14 cellular contexts compared by ENCODE assay signal in genomic region chr12:51077930-51078329, GRCh38. TPM values are rescaled to one million over a fixed set of nuclear protein-coding genes. Genes with fewer than 3 reads are reported as not detected.
DNase-seq lines count a peak whose midpoint lies in the region; ATAC-seq, FAIRE-seq and TF ChIP-seq lines count a peak whose summit lies in the region.
"Had no signal": no experiment of that assay in that cellular context is flagged by ENCODE, and none has a peak within 500 bp of the region (broad histone marks: within the 10 kb centered on the region; RNA-seq: fewer than 3 reads in every experiment).

No MANE protein-coding gene starts in this region.

- H3K4me3 ChIP-seq in heart left ventricle, result peak overlapping the region in 1 of 12 donors; percentile 3
- no peak overlapping the region for H3K4me3 ChIP-seq in HepG2 (replicated peaks in 1 of 3; ENCODE audit: insufficient read depth in 1 of 3, low read depth in 2 of 3, low read length in 3 of 3)
- H3K4me3 ChIP-seq: spleen, uterus had no signal

- BruUV-seq in HepG2 (replicated peaks; lab: Mats Ljungman, UMichigan), result no TSS peak

- peaks cover 10% of the 10 kb centered on the region for H3K36me3 Mint-ChIP-seq in neural crest cell (ENCODE audit: low read depth)
- peaks cover 41% of the 10 kb centered on the region for H3K36me3 Mint-ChIP-seq in activated T-helper 2 cell treated with anti-CD3 and anti-CD28 coated beads, Interferon-gamma antibody, Interleukin-2, Interleukin-4, amounts not matched to agents 10 μg/mL and 5 μg/mL and 100 μg/mL, durations not matched to agents 14 hours and 24 hours and 36 hours (ENCODE audit: low read depth)

- no peaks in the 10 kb centered on the region for H3K27me3 Mint-ChIP-seq in neural crest cell (ENCODE audit: low read depth)
- no peaks in the 10 kb centered on the region for H3K27me3 Mint-ChIP-seq in activated T-helper 2 cell treated with anti-CD3 and anti-CD28 coated beads, Interferon-gamma antibody, Interleukin-2, Interleukin-4, amounts not matched to agents 10 μg/mL and 5 μg/mL and 100 μg/mL, durations not matched to agents 14 hours and 24 hours and 36 hours (ENCODE audit: low read depth)

- peaks cover 15% of the 10 kb centered on the region for H3K79me2 ChIP-seq in HepG2 (ENCODE audit: insufficient read depth, low read length)

- H3K27ac Mint-ChIP-seq in neural crest cell (ENCODE audit: unreplicated experiment), result no peak overlapping the region
- no peak overlapping the region for H3K27ac Mint-ChIP-seq in activated T-helper 2 cell treated with anti-CD3 and anti-CD28 coated beads, Interferon-gamma antibody, Interleukin-2, Interleukin-4, amounts not matched to agents 10 μg/mL and 5 μg/mL and 100 μg/mL, durations not matched to agents 14 hours and 24 hours and 36 hours

- CTCF ChIA-PET in HepG2 (lab: Yijun Ruan, JAX; ENCODE audit: low intra/inter-chr PET ratio, low total read pairs), result no interaction called here

- no peak for TF ChIP-seq CTCF in heart left ventricle (IDR thresholded peaks at IDR 0.05)
- TF ChIP-seq CTCF in neural crest cell (conservative IDR thresholded peaks at IDR 0.05), result no peak
- no peak for TF ChIP-seq CTCF in HepG2 (CRISPR knock-in tag; IDR thresholded peaks at IDR 0.05)

- H3K4me2 ChIP-seq in HepG2 (ENCODE audit: low read depth, low read length), result no peak overlapping the region

- no peaks in the 10 kb centered on the region for H4K20me1 ChIP-seq in HepG2 (ENCODE audit: insufficient read depth, low read length)

- H3K9ac ChIP-seq in HepG2 (ENCODE audit: insufficient read depth, low read depth, low read length), result no peak overlapping the region

- 30 to 38% (median 33%) methylated on average over 5 of the region's 5 CpGs for WGBS in heart left ventricle, 4 donors
- WGBS in HepG2 (ENCODE audit: low lambda C conversion rate), result 77% methylated on average over 5 of the region's 5 CpGs

- H3K27ac ChIP-seq in angular gyrus (ENCODE audit: low read depth, low read length) (peak overlapping the region; percentile 27), heart left ventricle (peak overlapping the region in 10 of 12 donors; percentile 0 to 81 (median 46)), HepG2 (ENCODE audit: extremely low read length, insufficient read depth, low read length) (no peak overlapping the region)
- H3K27ac ChIP-seq: spleen, uterus, WERI-Rb-1 had no signal

- H3K36me3 ChIP-seq in heart left ventricle (peaks cover 0 to 25% (median 15%) of the 10 kb centered on the region in 9 donors), HepG2 (replicated peaks in 1 of 2; ENCODE audit: control insufficient read depth in 1 of 2, insufficient read depth in 2 of 2, low read length in 2 of 2) (peaks cover 3 to 4% of the 10 kb centered on the region in 2 experiments; a peak in 3 of 5 replicates)
- H3K36me3 ChIP-seq: uterus had no signal

- ATAC-seq in heart left ventricle (peak; percentile 87 to 94 (median 92)), HepG2 (no peak)

- peak; percentile 77 for DNase-seq in Ammon's horn (ENCODE audit: low spot score)
- peak in 4 of 5 donors; percentile 34 to 51 (median 39) for DNase-seq in heart left ventricle
- no peak for DNase-seq in neural crest cell (ENCODE audit: low read depth, low spot score)
- DNase-seq in HepG2 (ENCODE audit: low spot score), result no peak
- DNase-seq in SIG-M5 (lab: John Stamatoyannopoulos, UW), result no peak
- no peak for DNase-seq in NCI-H446 treated with DMSO at 0.1 percent for 48 hours (lab: John Stamatoyannopoulos, UW)
- DNase-seq in activated T-helper 2 cell treated with anti-CD3 and anti-CD28 coated beads, Interferon-gamma antibody, Interleukin-2, Interleukin-4, amounts not matched to agents 10 μg/mL and 5 μg/mL and 100 μg/mL, durations not matched to agents 14 hours and 24 hours and 36 hours (ENCODE audit: low spot score), result no peak
- DNase-seq: cerebellar nuclear complex, NCI-H1105 treated with DMSO at 0.1 percent for 48 hours, NCI-H524 treated with DMSO at 0.1 percent for 48 hours, spleen, uterus, WERI-Rb-1 had no signal

- no peaks in the 10 kb centered on the region for H3K9me3 ChIP-seq in heart left ventricle
- no peaks in the 10 kb centered on the region for H3K9me3 ChIP-seq in HepG2 (ENCODE audit: low read length)
- H3K9me3 ChIP-seq: spleen, uterus had no signal

- no peak overlapping the region for H2AFZ ChIP-seq in HepG2 (ENCODE audit: low read length)

- intact Hi-C loops in heart left ventricle (cut with DNase I), result no loop called here
- intact Hi-C loops in HepG2 (cut with micrococcal nuclease; ENCODE audit: unreplicated experiment), result no loop called here
- intact Hi-C loops in activated T-helper 2 cell treated with anti-CD3 and anti-CD28 coated beads, Interferon-gamma antibody, Interleukin-2, Interleukin-4, amounts not matched to agents 10 μg/mL and 5 μg/mL and 100 μg/mL, durations not matched to agents 14 hours and 24 hours and 36 hours (cut with micrococcal nuclease), result no loop called here

- POLR2A ChIA-PET in HepG2 (lab: Yijun Ruan, JAX), result no interaction called here

- H3K4me1 ChIP-seq in heart left ventricle, result peaks cover 0 to 59% (median 47%) of the 10 kb centered on the region in 12 donors
- H3K4me1 ChIP-seq in HepG2 (ENCODE audit: insufficient read depth, low read length), result peaks cover 21% of the 10 kb centered on the region

- H3K4me3 Mint-ChIP-seq in neural crest cell, result peak overlapping the region; percentile 33
- H3K4me3 Mint-ChIP-seq in activated T-helper 2 cell treated with anti-CD3 and anti-CD28 coated beads, Interferon-gamma antibody, Interleukin-2, Interleukin-4, amounts not matched to agents 10 μg/mL and 5 μg/mL and 100 μg/mL, durations not matched to agents 14 hours and 24 hours and 36 hours (ENCODE audit: low read depth), result no peak overlapping the region

- H3K4me1 Mint-ChIP-seq in neural crest cell, result peaks cover 45% of the 10 kb centered on the region
- peaks cover 45% of the 10 kb centered on the region for H3K4me1 Mint-ChIP-seq in activated T-helper 2 cell treated with anti-CD3 and anti-CD28 coated beads, Interferon-gamma antibody, Interleukin-2, Interleukin-4, amounts not matched to agents 10 μg/mL and 5 μg/mL and 100 μg/mL, durations not matched to agents 14 hours and 24 hours and 36 hours (ENCODE audit: low read depth)

- no peak for TF ChIP-seq RAD21 in HepG2 (CRISPR knock-in tag; IDR thresholded peaks at IDR 0.05)

- H3K27me3 ChIP-seq in heart left ventricle (no peaks in the 10 kb centered on the region), HepG2 (ENCODE audit: control insufficient read depth in 1 of 2, insufficient read depth in 2 of 2, low read length in 2 of 2) (no peaks in the 10 kb centered on the region; a peak in 1 of 5 replicates)
- H3K27me3 ChIP-seq: spleen, uterus had no signal

- in situ Hi-C loops in HepG2 (cut with HindIII; ENCODE audit: extremely low pct_ligation_motif_present, low pct_unique_long_range_greater_than_20kb), result no loop called here

- TF ChIP-seq EP300 in HepG2 (IDR thresholded peaks at IDR 0.05; ENCODE audit: low read depth in 2 of 2, low read length in 2 of 2), result no peak
- TF ChIP-seq EP300 in HepG2 (CRISPR knock-in tag; IDR thresholded peaks at IDR 0.05; ENCODE audit: borderline replicate concordance), result no peak

- TF ChIP-seq POLR2A in heart left ventricle (IDR thresholded peaks at IDR 0.05) (no peak), HepG2 (IDR thresholded peaks at IDR 0.05; ENCODE audit: insufficient read depth in 1 of 2, low read depth in 2 of 2, low read length in 2 of 2) (no peak)

- no peaks in the 10 kb centered on the region for H3K9me3 Mint-ChIP-seq in neural crest cell
- H3K9me3 Mint-ChIP-seq in activated T-helper 2 cell treated with anti-CD3 and anti-CD28 coated beads, Interferon-gamma antibody, Interleukin-2, Interleukin-4, amounts not matched to agents 10 μg/mL and 5 μg/mL and 100 μg/mL, durations not matched to agents 14 hours and 24 hours and 36 hours, result no peaks in the 10 kb centered on the region

- no peak for FAIRE-seq in HepG2 (lab: Jason Lieb, UNC)

RNA-seq across cellular contexts. Expression of gene CSRNP2, which starts 5.5 kb away (rescaled TPM):
- 10 to 100 TPM; 12.8 to 25.7 (median 18.5) TPM for total RNA-seq in heart left ventricle
- 10 to 100 TPM; 10.0 to 16.5 TPM for polyA plus RNA-seq in heart left ventricle
- total RNA-seq in neural crest cell, result 54.4 and 55.2 TPM in 2 replicates
- total RNA-seq in HepG2 (2016; rRNA removed; fragmentation: Illumina TruSeq; extraction: Trizol), result 4.8 and 5.4 TPM in 2 replicates
- total RNA-seq in HepG2 (2016; cell fraction: cytosol; rRNA removed; fragmentation: Illumina TruSeq; extraction: Trizol; ENCODE audit: low read depth), result 2.2 and 2.5 TPM in 2 replicates
- total RNA-seq in HepG2 (2016; cell fraction: insoluble cytoplasmic fraction; rRNA removed; fragmentation: Illumina TruSeq; extraction: Trizol), result 4.9 and 5.0 TPM in 2 replicates
- total RNA-seq in HepG2 (2016; cell fraction: membrane; rRNA removed; fragmentation: Illumina TruSeq; extraction: Trizol), result 4.9 and 5.0 TPM in 2 replicates
- 4.3 and 4.8 TPM in 2 replicates for total RNA-seq in HepG2 (2016; cell fraction: nucleus; rRNA removed; fragmentation: Illumina TruSeq; extraction: Trizol)
- 7.3 and 7.5 TPM in 2 replicates for polyA plus RNA-seq in HepG2 (2011; rRNA removed)
- 4.0 and 5.0 TPM in 2 replicates for polyA plus RNA-seq in HepG2 (2011; cell fraction: cytosol; rRNA removed)
- polyA plus RNA-seq in HepG2 (2011; cell fraction: nucleus; rRNA removed), result 6.5 and 9.9 TPM in 2 replicates
- polyA plus RNA-seq in HepG2 (2012), result 4.8 and 6.4 TPM in 2 replicates
- polyA plus RNA-seq in HepG2 (2016; cell fraction: cytosol; fragmentation: Illumina TruSeq; extraction: Trizol; ENCODE audit: low read depth), result 0.69 and 1.1 TPM in 2 replicates
- polyA plus RNA-seq in HepG2 (2016; cell fraction: insoluble cytoplasmic fraction; fragmentation: Illumina TruSeq; extraction: Trizol; ENCODE audit: low read depth), result 5.5 TPM in 2 replicates
- polyA plus RNA-seq in HepG2 (2016; cell fraction: membrane; fragmentation: Illumina TruSeq; extraction: Trizol; ENCODE audit: low read depth), result 2.9 and 3.9 TPM in 2 replicates
- polyA plus RNA-seq in HepG2 (2016; cell fraction: nucleus; fragmentation: Illumina TruSeq; extraction: Trizol; ENCODE audit: insufficient read depth, low read depth), result 12.1 and 14.0 TPM in 2 replicates
- polyA minus RNA-seq in HepG2 (2011; rRNA and poly(A)+ RNA removed; ENCODE audit: low replicate concordance), result 8.0 and 14.3 TPM in 2 replicates
- polyA minus RNA-seq in HepG2 (2011; cell fraction: cytosol; rRNA and poly(A)+ RNA removed), result 4.0 and 7.0 TPM in 2 replicates
- polyA minus RNA-seq in HepG2 (2011; cell fraction: nucleus; rRNA and poly(A)+ RNA removed), result 7.2 and 7.6 TPM in 2 replicates
- 28.3 and 31.2 TPM in 2 replicates for total RNA-seq in activated T-helper 2 cell treated with anti-CD3 and anti-CD28 coated beads, Interferon-gamma antibody, Interleukin-2, Interleukin-4, amounts not matched to agents 10 μg/mL and 5 μg/mL and 100 μg/mL, durations not matched to agents 14 hours and 24 hours and 36 hours

RNA-seq across cellular contexts. Expression of gene LETMD1, which starts 29.8 kb away (rescaled TPM):
- total RNA-seq in heart left ventricle (10 to 100 TPM; 13.6 to 34.4 (median 22.7) TPM), neural crest cell (43.2 and 44.5 TPM in 2 replicates), HepG2 (2016; rRNA removed; fragmentation: Illumina TruSeq; extraction: Trizol) (31.3 and 43.3 TPM in 2 replicates)
- polyA plus RNA-seq in heart left ventricle (10 to 100 TPM; 21.7 to 26.4 TPM), HepG2 (2011; rRNA removed) (81.5 and 87.7 TPM in 2 replicates)
- total RNA-seq in HepG2 (2016; cell fraction: cytosol; rRNA removed; fragmentation: Illumina TruSeq; extraction: Trizol; ENCODE audit: low read depth), result 38.9 and 41.9 TPM in 2 replicates
- 30.1 and 43.5 TPM in 2 replicates for total RNA-seq in HepG2 (2016; cell fraction: insoluble cytoplasmic fraction; rRNA removed; fragmentation: Illumina TruSeq; extraction: Trizol)
- total RNA-seq in HepG2 (2016; cell fraction: membrane; rRNA removed; fragmentation: Illumina TruSeq; extraction: Trizol), result 40.9 and 47.5 TPM in 2 replicates
- 60.1 and 72.7 TPM in 2 replicates for total RNA-seq in HepG2 (2016; cell fraction: nucleus; rRNA removed; fragmentation: Illumina TruSeq; extraction: Trizol)
- 67.1 and 81.9 TPM in 2 replicates for polyA plus RNA-seq in HepG2 (2011; cell fraction: cytosol; rRNA removed)
- 87.7 and 105 TPM in 2 replicates for polyA plus RNA-seq in HepG2 (2011; cell fraction: nucleus; rRNA removed)
- 69.6 and 72.9 TPM in 2 replicates for polyA plus RNA-seq in HepG2 (2012)
- 16.7 and 17.0 TPM in 2 replicates for polyA plus RNA-seq in HepG2 (2016; cell fraction: cytosol; fragmentation: Illumina TruSeq; extraction: Trizol; ENCODE audit: low read depth)
- 35.1 and 35.4 TPM in 2 replicates for polyA plus RNA-seq in HepG2 (2016; cell fraction: insoluble cytoplasmic fraction; fragmentation: Illumina TruSeq; extraction: Trizol; ENCODE audit: low read depth)
- 34.3 and 34.9 TPM in 2 replicates for polyA plus RNA-seq in HepG2 (2016; cell fraction: membrane; fragmentation: Illumina TruSeq; extraction: Trizol; ENCODE audit: low read depth)
- polyA plus RNA-seq in HepG2 (2016; cell fraction: nucleus; fragmentation: Illumina TruSeq; extraction: Trizol; ENCODE audit: insufficient read depth, low read depth), result 140 and 146 TPM in 2 replicates
- polyA minus RNA-seq in HepG2 (2011; rRNA and poly(A)+ RNA removed; ENCODE audit: low replicate concordance), result 91.2 and 186 TPM in 2 replicates
- polyA minus RNA-seq in HepG2 (2011; cell fraction: cytosol; rRNA and poly(A)+ RNA removed), result 27.8 and 37.3 TPM in 2 replicates
- 53.9 and 66.5 TPM in 2 replicates for polyA minus RNA-seq in HepG2 (2011; cell fraction: nucleus; rRNA and poly(A)+ RNA removed)
- total RNA-seq in activated T-helper 2 cell treated with anti-CD3 and anti-CD28 coated beads, Interferon-gamma antibody, Interleukin-2, Interleukin-4, amounts not matched to agents 10 μg/mL and 5 μg/mL and 100 μg/mL, durations not matched to agents 14 hours and 24 hours and 36 hours, result 61.0 and 63.1 TPM in 2 replicates

RNA-seq across cellular contexts. Expression of gene SLC11A2, which starts 51.7 kb away (rescaled TPM):
- total RNA-seq in heart left ventricle (10 to 100 TPM; 16.3 to 45.3 (median 22.0) TPM), neural crest cell (50.4 and 51.4 TPM in 2 replicates), HepG2 (2016; rRNA removed; fragmentation: Illumina TruSeq; extraction: Trizol) (46.0 and 71.7 TPM in 2 replicates)
- polyA plus RNA-seq in heart left ventricle (10 to 100 TPM in 1 of 2 donors, 1 to 10 TPM in 1; 9.1 to 18.6 TPM), HepG2 (2011; rRNA removed) (69.0 and 77.0 TPM in 2 replicates)
- 12.8 and 15.2 TPM in 2 replicates for total RNA-seq in HepG2 (2016; cell fraction: cytosol; rRNA removed; fragmentation: Illumina TruSeq; extraction: Trizol; ENCODE audit: low read depth)
- 46.0 and 72.7 TPM in 2 replicates for total RNA-seq in HepG2 (2016; cell fraction: insoluble cytoplasmic fraction; rRNA removed; fragmentation: Illumina TruSeq; extraction: Trizol)
- 27.2 and 30.1 TPM in 2 replicates for total RNA-seq in HepG2 (2016; cell fraction: membrane; rRNA removed; fragmentation: Illumina TruSeq; extraction: Trizol)
- total RNA-seq in HepG2 (2016; cell fraction: nucleus; rRNA removed; fragmentation: Illumina TruSeq; extraction: Trizol), result 88.4 and 99.6 TPM in 2 replicates
- 49.4 and 74.9 TPM in 2 replicates for polyA plus RNA-seq in HepG2 (2011; cell fraction: cytosol; rRNA removed)
- 104 and 109 TPM in 2 replicates for polyA plus RNA-seq in HepG2 (2011; cell fraction: nucleus; rRNA removed)
- 45.2 and 67.1 TPM in 2 replicates for polyA plus RNA-seq in HepG2 (2012)
- polyA plus RNA-seq in HepG2 (2016; cell fraction: cytosol; fragmentation: Illumina TruSeq; extraction: Trizol; ENCODE audit: low read depth), result 4.6 and 4.8 TPM in 2 replicates
- 28.1 and 31.7 TPM in 2 replicates for polyA plus RNA-seq in HepG2 (2016; cell fraction: insoluble cytoplasmic fraction; fragmentation: Illumina TruSeq; extraction: Trizol; ENCODE audit: low read depth)
- 11.2 and 12.2 TPM in 2 replicates for polyA plus RNA-seq in HepG2 (2016; cell fraction: membrane; fragmentation: Illumina TruSeq; extraction: Trizol; ENCODE audit: low read depth)
- 95.3 and 96.3 TPM in 2 replicates for polyA plus RNA-seq in HepG2 (2016; cell fraction: nucleus; fragmentation: Illumina TruSeq; extraction: Trizol; ENCODE audit: insufficient read depth, low read depth)
- polyA minus RNA-seq in HepG2 (2011; rRNA and poly(A)+ RNA removed; ENCODE audit: low replicate concordance), result 122 and 227 TPM in 2 replicates
- polyA minus RNA-seq in HepG2 (2011; cell fraction: cytosol; rRNA and poly(A)+ RNA removed), result 58.3 and 68.0 TPM in 2 replicates
- 136 and 147 TPM in 2 replicates for polyA minus RNA-seq in HepG2 (2011; cell fraction: nucleus; rRNA and poly(A)+ RNA removed)
- 56.6 and 62.9 TPM in 2 replicates for total RNA-seq in activated T-helper 2 cell treated with anti-CD3 and anti-CD28 coated beads, Interferon-gamma antibody, Interleukin-2, Interleukin-4, amounts not matched to agents 10 μg/mL and 5 μg/mL and 100 μg/mL, durations not matched to agents 14 hours and 24 hours and 36 hours

Comparison
In these comparisons a context has a peak if more than half of its experiments do, and no peak if none do; other contexts are left out.
1. DNase-seq: peak in Ammon's horn (single experiment) and heart left ventricle (4 of 5); none in neural crest cell (single experiment), HepG2 (single experiment), SIG-M5 (single experiment), NCI-H446 treated with DMSO at 0.1 percent for 48 hours (single experiment) and activated T-helper 2 cell treated with anti-CD3 and anti-CD28 coated beads, Interferon-gamma antibody, Interleukin-2, Interleukin-4, amounts not matched to agents 10 μg/mL and 5 μg/mL and 100 μg/mL, durations not matched to agents 14 hours and 24 hours and 36 hours (single experiment).